ENCODE assay signal across 9 cellular contexts in the genomic region with DNA sequence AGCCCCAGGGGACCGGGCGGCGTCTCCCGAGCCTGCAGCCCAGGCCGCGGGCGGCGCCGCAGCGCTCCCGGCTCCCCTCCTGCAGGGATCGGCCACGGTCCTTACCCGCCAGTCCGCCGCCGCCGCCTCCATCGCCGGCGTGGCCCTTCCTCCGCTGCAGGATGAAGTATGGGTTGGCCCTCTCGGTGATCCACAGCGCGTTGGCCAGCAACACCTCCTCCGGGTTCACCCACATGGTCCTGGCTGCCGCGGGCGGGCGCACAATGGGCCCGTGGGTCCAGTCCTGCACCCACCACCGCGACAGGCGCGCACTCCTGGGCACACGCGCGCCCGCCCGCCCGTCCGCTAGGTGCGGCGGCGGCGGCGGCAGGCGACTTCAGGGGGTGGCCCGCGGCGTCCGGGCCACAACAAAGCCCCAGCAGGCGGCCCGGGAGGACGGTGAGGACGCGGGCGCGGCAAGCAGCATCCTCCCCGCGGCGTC. TPM values are rescaled to one million over a fixed set of nuclear protein-coding genes. Genes with fewer than 3 reads are reported as not detected.
DNase-seq lines count a peak whose midpoint lies in the region; ATAC-seq and TF ChIP-seq lines count a peak whose summit lies in the region.
"Had no signal": no experiment of that assay in that cellular context is flagged by ENCODE, and none has a peak within 500 bp of the region (broad histone marks: within the 10 kb centered on the region; RNA-seq: fewer than 3 reads in every experiment).

No MANE protein-coding gene starts in this region.

- H3K27ac Mint-ChIP-seq in naive B cell, result peak overlapping the region in 5 of 6 donors; percentile 65 to 96 (median 93)

- peak overlapping the region; percentile 83 to 96 (median 93) for H3K4me3 Mint-ChIP-seq in naive B cell

- no peaks in the 10 kb centered on the region for H3K27me3 Mint-ChIP-seq in naive B cell

- TF ChIP-seq CTCF in WI38 (IDR thresholded peaks at IDR 0.05; ENCODE audit: low read depth, low read length), result no peak

- DNase-seq in NCI-H187 (lab: John Stamatoyannopoulos, UW), result peak; percentile 7 to 39
- no peak for DNase-seq in NCI-H187 treated with DMSO at 0.1 percent for 48 hours (lab: John Stamatoyannopoulos, UW)
- peak; percentile 21 for DNase-seq in fibroblast of peridontal ligament (ENCODE audit: extremely low read depth)
- DNase-seq in naive B cell, result peak; percentile 67
- DNase-seq in SIG-M5 (lab: John Stamatoyannopoulos, UW), result no peak
- DNase-seq: DND-41 had no signal

- H3K9me3 Mint-ChIP-seq in naive B cell, result no peaks in the 10 kb centered on the region

- peaks cover 51 to 77% (median 75%) of the 10 kb centered on the region in 3 donors for H3K4me1 Mint-ChIP-seq in naive B cell

- ATAC-seq in GM19467 (IDR thresholded peaks at IDR 0.05; ENCODE audit: unreplicated experiment) (peak; percentile 47), HG03520 (IDR thresholded peaks at IDR 0.05; ENCODE audit: unreplicated experiment) (peak; percentile 45), naive B cell (ENCODE audit: low read depth in 2 of 2) (peak; percentile 66)

- peak overlapping the region; percentile 79 for H3K4me3 ChIP-seq in WI38 (ENCODE audit: low read depth, low read length)

- peaks cover 0 to 19% of the 10 kb centered on the region in 2 donors for H3K36me3 Mint-ChIP-seq in naive B cell

RNA-seq across cellular contexts. Expression of a gene that starts 0.3 kb away (rescaled TPM):
- polyA plus RNA-seq in naive B cell (ENCODE audit: low read depth in 6 of 6), result 10 to 100 TPM in 5 of 6 donors, 1 to 10 TPM in 1; 4.4 to 38.9 (median 21.2) TPM

Comparison
In these comparisons a context has a peak if more than half of its experiments do, and no peak if none do; other contexts are left out.
1. DNase-seq: peak in NCI-H187 (2 of 2), fibroblast of peridontal ligament (single experiment) and naive B cell (single experiment); none in NCI-H187 treated with DMSO at 0.1 percent for 48 hours (single experiment) and SIG-M5 (single experiment).
2. Peak in every context shown above with its lines, with median percentiles within 50 percentile points of each other: ATAC-seq.